1 cellular context compared by ENCODE assay signal in the genomic region with DNA sequence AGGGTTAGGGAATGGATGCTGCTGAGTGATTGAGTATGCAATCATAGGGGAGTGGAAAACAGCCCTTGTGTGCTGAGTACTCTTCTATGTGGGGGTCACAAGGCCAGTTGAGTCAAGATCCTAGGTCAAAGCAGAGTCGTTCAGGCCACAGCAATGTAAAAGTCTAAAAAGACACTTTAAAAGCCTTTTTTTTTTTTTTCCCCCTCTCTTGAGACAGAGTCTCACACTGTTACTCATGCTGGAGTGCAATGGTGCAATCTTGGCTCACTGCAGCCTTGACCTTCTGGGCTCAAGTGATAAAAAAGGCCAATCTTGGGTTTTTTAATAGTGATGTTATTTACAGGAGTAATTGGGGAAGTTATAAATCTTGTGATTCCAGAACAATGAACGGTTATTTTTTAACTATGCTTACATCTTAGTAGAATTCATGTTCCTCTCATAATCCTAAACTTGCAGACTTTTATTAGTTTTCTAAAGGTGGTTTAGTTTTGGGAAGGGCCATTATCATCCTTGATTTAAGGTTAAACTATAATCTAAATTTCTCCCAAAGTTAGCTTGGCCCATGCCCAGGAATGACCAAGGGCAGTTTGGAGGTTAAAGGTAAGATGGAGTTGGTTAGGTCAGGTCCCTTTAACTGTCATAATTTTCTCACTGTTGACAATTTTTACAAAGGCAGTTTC.
TF ChIP-seq lines count a peak whose summit lies in the region.

No MANE protein-coding gene starts in this region.

TF ChIP-seq in IMR-90, 13 proteins besides CTCF, POLR2A, EP300 and RAD21 (continued from another document):
- TF ChIP-seq SMC3 (IDR thresholded peaks at IDR 0.05; ENCODE audit: low read depth, low read length) = no peak
TF ChIP-seq in IMR-90: peak in this region for 1.
